In the genomic region with DNA sequence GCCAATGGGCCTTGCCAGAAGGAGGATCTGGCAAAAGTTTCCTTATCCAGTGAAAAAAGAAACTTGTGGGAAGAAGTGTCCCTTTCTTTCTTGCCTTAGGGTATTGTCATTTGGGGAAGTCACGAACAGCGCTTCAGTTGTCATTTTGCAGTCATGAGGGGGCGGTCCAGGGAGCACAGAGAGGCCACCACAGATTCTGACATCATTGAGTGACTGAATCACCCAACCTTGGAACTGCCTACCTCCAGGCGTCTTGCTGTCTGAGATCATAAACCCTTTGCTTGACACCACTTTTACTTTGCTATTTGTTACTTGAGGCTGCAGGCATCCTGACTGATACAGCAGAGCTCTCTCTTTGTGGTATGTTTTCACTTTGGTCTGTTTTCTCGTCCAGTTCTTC, we compare ENCODE assay signal across 1 cellular context.
A peak's percentile ranks its signal among the peaks of the same experiment; 100 is the strongest.
TF ChIP-seq lines count a peak whose summit lies in the region.

No MANE protein-coding gene starts in this region.

TF ChIP-seq in HEK293, 187 proteins besides CTCF, POLR2A, EP300 and RAD21 (continued from another document):
- TF ChIP-seq TSHZ1 (tag by site-specific recombination; IDR thresholded peaks at IDR 0.05; ENCODE audit: borderline replicate concordance): no peak; the same call in 1 of the 2 replicates
- TF ChIP-seq ZNF211 (tag by site-specific recombination; IDR thresholded peaks at IDR 0.05; ENCODE audit: low read depth): no peak
- TF ChIP-seq ZNF670 (tag by site-specific recombination; IDR thresholded peaks at IDR 0.05; ENCODE audit: low read depth): no peak
- TF ChIP-seq ZNF626 (tag by site-specific recombination; IDR thresholded peaks at IDR 0.05): no peak
- TF ChIP-seq, protein P1, sequence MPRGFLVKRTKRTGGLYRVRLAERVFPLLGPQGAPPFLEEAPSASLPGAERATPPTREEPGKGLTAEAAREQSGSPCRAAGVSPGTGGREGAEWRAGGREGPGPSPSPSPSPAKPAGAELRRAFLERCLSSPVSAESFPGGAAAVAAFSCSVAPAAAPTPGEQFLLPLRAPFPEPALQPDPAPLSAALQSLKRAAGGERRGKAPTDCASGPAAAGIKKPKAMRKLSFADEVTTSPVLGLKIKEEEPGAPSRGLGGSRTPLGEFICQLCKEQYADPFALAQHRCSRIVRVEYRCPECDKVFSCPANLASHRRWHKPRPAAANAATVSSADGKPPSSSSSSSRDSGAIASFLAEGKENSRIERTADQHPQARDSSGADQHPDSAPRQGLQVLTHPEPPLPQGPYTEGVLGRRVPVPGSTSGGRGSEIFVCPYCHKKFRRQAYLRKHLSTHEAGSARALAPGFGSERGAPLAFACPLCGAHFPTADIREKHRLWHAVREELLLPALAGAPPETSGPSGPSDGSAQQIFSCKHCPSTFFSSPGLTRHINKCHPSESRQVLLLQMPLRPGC (tag by site-specific recombination; IDR thresholded peaks at IDR 0.05): no peak
- 0 out of 2 replicates have a peak, but pooled peaks have one; percentile 13 for TF ChIP-seq SP2 (tag by site-specific recombination; IDR thresholded peaks at IDR 0.05)
- no peak for TF ChIP-seq ZNF404 (tag by site-specific recombination; IDR thresholded peaks at IDR 0.05)
- peak; percentile 74 for TF ChIP-seq PRDM1 (tag by site-specific recombination; IDR thresholded peaks at IDR 0.05)
- no peak for TF ChIP-seq ZNF433 (tag by site-specific recombination; IDR thresholded peaks at IDR 0.05; ENCODE audit: low read depth)
- no peak for TF ChIP-seq ZNF692 (tag by site-specific recombination; IDR thresholded peaks at IDR 0.05)
- TF ChIP-seq ZNF19 (tag by site-specific recombination; IDR thresholded peaks at IDR 0.05; ENCODE audit: low read depth): no peak
- peak; percentile 92 for TF ChIP-seq TRIM28 (IDR thresholded peaks at IDR 0.05; ENCODE audit: borderline replicate concordance, low read length)
- TF ChIP-seq MEIS1 (CRISPR knock-in tag; IDR thresholded peaks at IDR 0.05; ENCODE audit: borderline replicate concordance): no peak
- no peak for TF ChIP-seq ZNF311 (tag by site-specific recombination; IDR thresholded peaks at IDR 0.05; ENCODE audit: borderline replicate concordance)
- TF ChIP-seq OVOL3 (tag by site-specific recombination; IDR thresholded peaks at IDR 0.05): no peak
- TF ChIP-seq, protein P2, sequence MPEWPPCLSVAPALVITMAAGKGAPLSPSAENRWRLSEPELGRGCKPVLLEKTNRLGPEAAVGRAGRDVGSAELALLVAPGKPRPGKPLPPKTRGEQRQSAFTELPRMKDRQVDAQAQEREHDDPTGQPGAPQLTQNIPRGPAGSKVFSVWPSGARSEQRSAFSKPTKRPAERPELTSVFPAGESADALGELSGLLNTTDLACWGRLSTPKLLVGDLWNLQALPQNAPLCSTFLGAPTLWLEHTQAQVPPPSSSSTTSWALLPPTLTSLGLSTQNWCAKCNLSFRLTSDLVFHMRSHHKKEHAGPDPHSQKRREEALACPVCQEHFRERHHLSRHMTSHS (tag by site-specific recombination; IDR thresholded peaks at IDR 0.05): no peak
- no peak for TF ChIP-seq ZNF239 (tag by site-specific recombination; IDR thresholded peaks at IDR 0.05)
- no peak for TF ChIP-seq ZNF155 (tag by site-specific recombination; IDR thresholded peaks at IDR 0.05)
- TF ChIP-seq ZNF701 (tag by site-specific recombination; IDR thresholded peaks at IDR 0.05): no peak
- TF ChIP-seq GLIS1 (tag by site-specific recombination; IDR thresholded peaks at IDR 0.05): peak; percentile 68
- TF ChIP-seq ZNF350 (tag by site-specific recombination; IDR thresholded peaks at IDR 0.05): no peak
- peak; percentile 59 for TF ChIP-seq FEZF1 (tag by site-specific recombination; IDR thresholded peaks at IDR 0.05)
- TF ChIP-seq PRDM2 (tag by site-specific recombination; IDR thresholded peaks at IDR 0.05; ENCODE audit: borderline replicate concordance): no peak
- no peak for TF ChIP-seq ZNF776 (tag by site-specific recombination; IDR thresholded peaks at IDR 0.05; ENCODE audit: borderline replicate concordance)
- TF ChIP-seq, protein P3, sequence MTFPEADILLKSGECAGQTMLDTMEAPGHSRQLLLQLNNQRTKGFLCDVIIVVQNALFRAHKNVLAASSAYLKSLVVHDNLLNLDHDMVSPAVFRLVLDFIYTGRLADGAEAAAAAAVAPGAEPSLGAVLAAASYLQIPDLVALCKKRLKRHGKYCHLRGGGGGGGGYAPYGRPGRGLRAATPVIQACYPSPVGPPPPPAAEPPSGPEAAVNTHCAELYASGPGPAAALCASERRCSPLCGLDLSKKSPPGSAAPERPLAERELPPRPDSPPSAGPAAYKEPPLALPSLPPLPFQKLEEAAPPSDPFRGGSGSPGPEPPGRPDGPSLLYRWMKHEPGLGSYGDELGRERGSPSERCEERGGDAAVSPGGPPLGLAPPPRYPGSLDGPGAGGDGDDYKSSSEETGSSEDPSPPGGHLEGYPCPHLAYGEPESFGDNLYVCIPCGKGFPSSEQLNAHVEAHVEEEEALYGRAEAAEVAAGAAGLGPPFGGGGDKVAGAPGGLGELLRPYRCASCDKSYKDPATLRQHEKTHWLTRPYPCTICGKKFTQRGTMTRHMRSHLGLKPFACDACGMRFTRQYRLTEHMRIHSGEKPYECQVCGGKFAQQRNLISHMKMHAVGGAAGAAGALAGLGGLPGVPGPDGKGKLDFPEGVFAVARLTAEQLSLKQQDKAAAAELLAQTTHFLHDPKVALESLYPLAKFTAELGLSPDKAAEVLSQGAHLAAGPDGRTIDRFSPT (tag by site-specific recombination; IDR thresholded peaks at IDR 0.05): peak; percentile 54; the same call in 1 of the 2 replicates
- no peak for TF ChIP-seq MZF1 (tag by site-specific recombination; IDR thresholded peaks at IDR 0.05; ENCODE audit: borderline replicate concordance)
- no peak for TF ChIP-seq ZNF157 (tag by site-specific recombination; IDR thresholded peaks at IDR 0.05)
- TF ChIP-seq ZNF223 (tag by site-specific recombination; IDR thresholded peaks at IDR 0.05): no peak
- TF ChIP-seq ZNF48 (tag by site-specific recombination; IDR thresholded peaks at IDR 0.05): no peak
- TF ChIP-seq HOXC10 (CRISPR knock-in tag; IDR thresholded peaks at IDR 0.05): no peak
- TF ChIP-seq ZNF10 (tag by site-specific recombination; IDR thresholded peaks at IDR 0.05): no peak
- TF ChIP-seq ZBTB7A (tag by site-specific recombination; IDR thresholded peaks at IDR 0.05; ENCODE audit: low read depth): no peak
- no peak for TF ChIP-seq ZSCAN16 (tag by site-specific recombination; IDR thresholded peaks at IDR 0.05)
- 0 out of 2 replicates have a peak, but pooled peaks have one; percentile 7 for TF ChIP-seq ZNF366 (tag by site-specific recombination; conservative IDR thresholded peaks at IDR 0.05)
- no peak for TF ChIP-seq ZNF16 (tag by site-specific recombination; IDR thresholded peaks at IDR 0.05; ENCODE audit: low read depth)
- no peak for TF ChIP-seq ZNF530 (tag by site-specific recombination; IDR thresholded peaks at IDR 0.05; ENCODE audit: low read depth)
- peak; percentile 80 for TF ChIP-seq ZBTB21 (tag by site-specific recombination; IDR thresholded peaks at IDR 0.05)
- TF ChIP-seq RBAK (tag by site-specific recombination; IDR thresholded peaks at IDR 0.05): peak; percentile 86
- no peak for TF ChIP-seq GLI4 (tag by site-specific recombination; IDR thresholded peaks at IDR 0.05)
- TF ChIP-seq, protein P4, sequence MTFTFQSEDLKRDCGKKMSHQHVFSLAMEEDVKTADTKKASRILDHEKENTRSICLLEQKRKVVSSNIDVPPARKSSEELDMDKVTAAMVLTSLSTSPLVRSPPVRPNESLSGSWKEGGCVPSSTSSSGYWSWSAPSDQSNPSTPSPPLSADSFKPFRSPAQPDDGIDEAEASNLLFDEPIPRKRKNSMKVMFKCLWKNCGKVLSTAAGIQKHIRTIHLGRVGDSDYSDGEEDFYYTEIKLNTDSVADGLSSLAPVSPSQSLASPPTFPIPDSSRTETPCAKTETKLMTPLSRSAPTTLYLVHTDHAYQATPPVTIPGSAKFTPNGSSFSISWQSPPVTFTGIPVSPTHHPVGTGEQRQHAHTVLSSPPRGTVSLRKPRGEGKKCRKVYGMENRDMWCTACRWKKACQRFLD (tag by site-specific recombination; IDR thresholded peaks at IDR 0.05): no peak
- no peak for TF ChIP-seq ZNF768 (tag by site-specific recombination; IDR thresholded peaks at IDR 0.05)
- 0 out of 2 replicates have a peak, but pooled peaks have one; percentile 20 for TF ChIP-seq ZNF660 (tag by site-specific recombination; IDR thresholded peaks at IDR 0.05)
- TF ChIP-seq ZNF621 (tag by site-specific recombination; IDR thresholded peaks at IDR 0.05): no peak
- no peak for TF ChIP-seq ZNF747 (tag by site-specific recombination; IDR thresholded peaks at IDR 0.05)
- peak; percentile 69 for TF ChIP-seq GLIS2 (tag by site-specific recombination; IDR thresholded peaks at IDR 0.05)
- TF ChIP-seq ZNF184 (tag by site-specific recombination; IDR thresholded peaks at IDR 0.05): no peak
- TF ChIP-seq ZNF707 (tag by site-specific recombination; IDR thresholded peaks at IDR 0.05): no peak
